24 cellular contexts compared by ENCODE assay signal in genomic region chr5:177419045-177419444, GRCh38. TPM values are rescaled to one million over a fixed set of nuclear protein-coding genes. Genes with fewer than 3 reads are reported as not detected.
DNase-seq lines count a peak whose midpoint lies in the region; ATAC-seq and TF ChIP-seq lines count a peak whose summit lies in the region.
"Had no signal": no experiment of that assay in that cellular context is flagged by ENCODE, and none has a peak within 500 bp of the region (broad histone marks: within the 10 kb centered on the region; RNA-seq: fewer than 3 reads in every experiment).

No MANE protein-coding gene starts in this region.

- H3F3A ChIP-seq in GM23248 (ENCODE audit: insufficient read depth) = no peaks in the 10 kb centered on the region

- H3K27ac ChIP-seq in GM23248 (no peak overlapping the region), fibroblast of lung (ENCODE audit: insufficient read depth, low read length) (no peak overlapping the region), osteoblast (ENCODE audit: low read depth, low read length) (no peak overlapping the region), uterus (no peak overlapping the region)
- H3K27ac ChIP-seq: psoas muscle, thyroid gland had no signal

- no peaks in the 10 kb centered on the region for H3K79me2 ChIP-seq in GM23248 (ENCODE audit: insufficient read depth)
- H3K79me2 ChIP-seq in fibroblast of lung (ENCODE audit: control insufficient read depth, insufficient read depth, low read length) = no peaks in the 10 kb centered on the region
- H3K79me2 ChIP-seq in osteoblast (ENCODE audit: insufficient read depth, low read length) = no peaks in the 10 kb centered on the region

- 96 to 97% methylated on average over 3 of the region's 3 CpGs for WGBS in GM23248 (ENCODE audit: low coverage in 1 of 2, low lambda C conversion rate in 2 of 2, missing lambda C conversion rate in 2 of 2), 2 experiments

- no peaks in the 10 kb centered on the region for H3K9me2 ChIP-seq in GM23248 (ENCODE audit: insufficient read depth)

- H3K4me3 ChIP-seq in GM23248 = no peak overlapping the region
- H3K4me3 ChIP-seq in fibroblast of lung (replicated peaks in 1 of 4; ENCODE audit: control extremely low read depth in 1 of 4, insufficient read depth in 1 of 4, low read depth in 3 of 4, low read length in 4 of 4) = no peak overlapping the region
- H3K4me3 ChIP-seq in osteoblast (ENCODE audit: insufficient read depth, low read length) = no peak overlapping the region
- H3K4me3 ChIP-seq in uterus = no peak overlapping the region
- H3K4me3 ChIP-seq: psoas muscle, thyroid gland had no signal

- ATAC-seq in left colon = no peak
- ATAC-seq: activated CD8-positive, alpha-beta memory T cell treated with anti-CD3 and anti-CD28 coated beads, Interleukin-2, amount 10 ng/mL, durations not matched to agents 7 days and 5 days; psoas muscle; stimulated activated memory B cell treated with anti-CD40 and anti-IgM and Interleukin-4, amounts not matched to agents 10 μg/mL and 1 μg/mL and 100 μg/mL, for 72 hours had no signal

- no peaks in the 10 kb centered on the region for H3K36me3 ChIP-seq in GM23248 (ENCODE audit: low read depth)
- H3K36me3 ChIP-seq in fibroblast of lung (ENCODE audit: control insufficient read depth, insufficient read depth, low read length) = no peaks in the 10 kb centered on the region
- H3K36me3 ChIP-seq in osteoblast (ENCODE audit: insufficient read depth, low read length) = no peaks in the 10 kb centered on the region
- no peaks in the 10 kb centered on the region for H3K36me3 ChIP-seq in uterus
- H3K36me3 ChIP-seq: thyroid gland had no signal

- no peak for TF ChIP-seq POLR2A in uterus (IDR thresholded peaks at IDR 0.05)

- H3K4me2 ChIP-seq in GM23248 (ENCODE audit: unreplicated experiment) (no peak overlapping the region), fibroblast of lung (ENCODE audit: extremely low read depth, insufficient read depth, low read length) (no peak overlapping the region), osteoblast (ENCODE audit: insufficient read depth, low read length) (no peak overlapping the region)

- H4K20me1 ChIP-seq in GM23248 (ENCODE audit: insufficient read depth) (no peaks in the 10 kb centered on the region), fibroblast of lung (ENCODE audit: control insufficient read depth, extremely low read depth, insufficient read depth, low read length) (no peaks in the 10 kb centered on the region), osteoblast (ENCODE audit: insufficient read depth, low read length) (no peaks in the 10 kb centered on the region)

- H3K27me3 ChIP-seq in GM23248 (replicated peaks; ENCODE audit: insufficient read depth) (no peaks in the 10 kb centered on the region), fibroblast of lung (ENCODE audit: control insufficient read depth, insufficient read depth, low read length) (peaks cover 2% of the 10 kb centered on the region), osteoblast (ENCODE audit: insufficient read depth, low read length) (peaks cover 10% of the 10 kb centered on the region), uterus (no peaks in the 10 kb centered on the region)
- H3K27me3 ChIP-seq: thyroid gland had no signal

- DNase-seq in GM23248 (peak; percentile 46), NCI-H226 (peak; percentile 59), fibroblast of lung (ENCODE audit: low read depth in 2 of 2) (peak; percentile 37 to 89), osteoblast (ENCODE audit: insufficient read length, low spot score, missing footprints) (peak; percentile 46), GM03348 (ENCODE audit: low spot score) (no peak), left colon (no peak), uterus (no peak)
- DNase-seq: activated CD4-positive, CD25-positive, alpha-beta regulatory T cell; activated CD8-positive, alpha-beta memory T cell treated with anti-CD3 and anti-CD28 coated beads, Interleukin-2, amount 10 ng/mL, durations not matched to agents 7 days and 5 days; amygdala; CD4-positive, CD25-positive, alpha-beta regulatory T cell; DMS53; immature natural killer cell; MM.1S; NCI-H2029 treated with DMSO at 0.1 percent for 48 hours; NCI-H510A treated with DMSO at 0.1 percent for 48 hours; psoas muscle; Right ventricle myocardium superior; thyroid gland had no signal

- H3K4me1 ChIP-seq in GM23248 (ENCODE audit: insufficient read depth) (no peaks in the 10 kb centered on the region), fibroblast of lung (ENCODE audit: control insufficient read depth, extremely low read depth, insufficient read depth, low read length) (no peaks in the 10 kb centered on the region), osteoblast (ENCODE audit: insufficient read depth, low read length) (no peaks in the 10 kb centered on the region), uterus (no peaks in the 10 kb centered on the region)
- H3K4me1 ChIP-seq: psoas muscle, thyroid gland had no signal

- in situ Hi-C loops in GM23248 (cut with MboI) = no loop called here

- TF ChIP-seq CTCF in fibroblast of lung (conservative IDR thresholded peaks at IDR 0.05 in 1 of 2, IDR thresholded peaks at IDR 0.05 in 1 of 2; ENCODE audit: low read depth in 1 of 2, low read length in 2 of 2) = no peak
- TF ChIP-seq CTCF in osteoblast (IDR thresholded peaks at IDR 0.05; ENCODE audit: extremely low read depth, low read depth, low read length) = no peak
- TF ChIP-seq CTCF in uterus (IDR thresholded peaks at IDR 0.05) = no peak

- intact Hi-C loops in left colon (cut with DNase I, micrococcal nuclease) = no loop called here
- intact Hi-C loops in uterus (cut with DNase I; ENCODE audit: low total_unique reads) = no loop called here

- H3K9ac ChIP-seq in GM23248 = no peak overlapping the region
- no peak overlapping the region for H3K9ac ChIP-seq in fibroblast of lung (ENCODE audit: insufficient read depth, low read length)

- H3K9me3 ChIP-seq in GM23248 (ENCODE audit: low read depth) (no peaks in the 10 kb centered on the region), fibroblast of lung (ENCODE audit: control insufficient read depth, insufficient read depth, low read depth, low read length) (no peaks in the 10 kb centered on the region), osteoblast (ENCODE audit: low read depth, low read length) (no peaks in the 10 kb centered on the region), uterus (no peaks in the 10 kb centered on the region)
- H3K9me3 ChIP-seq: psoas muscle, thyroid gland had no signal

- H2AFZ ChIP-seq in GM23248 (no peak overlapping the region), fibroblast of lung (ENCODE audit: low read length) (no peak overlapping the region), osteoblast (ENCODE audit: low read length) (no peak overlapping the region)

RNA-seq across cellular contexts. Expression of gene GRK6, which starts 7.4 kb away (rescaled TPM):
- total RNA-seq in GM23248 (2014; rRNA removed; shearing (Covaris generic)) = 17.3 and 30.4 TPM in 2 replicates
- polyA plus RNA-seq in GM23248 (2016; fragmentation: Nextera tagmentation; extraction: Ambion mirVana) (7.7 and 13.5 TPM in 2 replicates), fibroblast of lung (15.8 and 23.4 TPM in 2 replicates)
- total RNA-seq in fibroblast of lung (13.1 and 15.0 TPM in 2 replicates), osteoblast (18.3 and 19.2 TPM in 2 replicates), left colon (10 to 100 TPM; 34.6 to 43.5 TPM), uterus (10 to 100 TPM; 16.4 to 29.8 (median 20.9) TPM)
- polyA plus RNA-seq in fibroblast of lung (2012) = 16.0 and 28.2 TPM in 2 replicates
- 9.2 and 18.0 TPM in 2 replicates for polyA minus RNA-seq in fibroblast of lung (ENCODE audit: low replicate concordance)

RNA-seq across cellular contexts. Expression of gene F12, which starts 9.7 kb away (rescaled TPM):
- total RNA-seq in GM23248 (2014; rRNA removed; shearing (Covaris generic)) = 0.43 and 1.3 TPM in 2 replicates
- polyA plus RNA-seq in GM23248 (2016; fragmentation: Nextera tagmentation; extraction: Ambion mirVana) (1.2 and 1.8 TPM in 2 replicates), fibroblast of lung (0.10 and 0.19 TPM in 2 replicates)
- total RNA-seq in fibroblast of lung (under 0.01 and 0.50 TPM in 2 replicates), osteoblast (not detected in 2 replicates), left colon (10 to 100 TPM in 1 of 2 donors, 1 to 10 TPM in 1; 9.0 to 11.3 TPM), uterus (1 to 10 TPM in 1 of 4 donors, not detected in 3; 7.6 TPM)
- polyA plus RNA-seq in fibroblast of lung (2012) = 0.35 and 0.46 TPM in 2 replicates
- not detected in 2 replicates for polyA minus RNA-seq in fibroblast of lung (ENCODE audit: low replicate concordance)
- total RNA-seq: Right ventricle myocardium superior had no signal

RNA-seq across cellular contexts. Expression of gene PFN3, which starts 18.6 kb away (rescaled TPM):
- total RNA-seq in GM23248 (2014; rRNA removed; shearing (Covaris generic)) = not detected in 2 replicates
- polyA plus RNA-seq in GM23248 (2016; fragmentation: Nextera tagmentation; extraction: Ambion mirVana) (not detected in 2 replicates), fibroblast of lung (not detected in 2 replicates)
- total RNA-seq in fibroblast of lung (not detected in 2 replicates), osteoblast (not detected in 2 replicates), left colon (not detected), uterus (not detected)
- polyA plus RNA-seq in fibroblast of lung (2012) = not detected in 2 replicates
- not detected in 2 replicates for polyA minus RNA-seq in fibroblast of lung (ENCODE audit: low replicate concordance)
- total RNA-seq: activated CD8-positive, alpha-beta memory T cell treated with anti-CD3 and anti-CD28 coated beads, Interleukin-2, amount 10 ng/mL, durations not matched to agents 7 days and 5 days; CD4-positive, CD25-positive, alpha-beta regulatory T cell; endothelial cell of umbilical vein; H1; HT1080; psoas muscle; Right ventricle myocardium superior; T-helper 2 cell treated with Interferon-gamma antibody and Interleukin-4, amounts not matched to agents 100 ng/mL and 5 ng/mL, for 36 hours; thyroid gland had no signal
- polyA plus RNA-seq: CD4-positive, CD25-positive, alpha-beta regulatory T cell; endothelial cell of umbilical vein; H1; immature natural killer cell; psoas muscle had no signal

RNA-seq across cellular contexts. Expression of gene PRR7, which starts 27.6 kb away (rescaled TPM):
- total RNA-seq in GM23248 (2014; rRNA removed; shearing (Covaris generic)) = 23.9 and 24.8 TPM in 2 replicates
- polyA plus RNA-seq in GM23248 (2016; fragmentation: Nextera tagmentation; extraction: Ambion mirVana) (10.5 and 11.1 TPM in 2 replicates), fibroblast of lung (1.6 TPM in 2 replicates)
- total RNA-seq in fibroblast of lung (2.1 and 2.3 TPM in 2 replicates), osteoblast (10.0 and 12.7 TPM in 2 replicates), left colon (1 to 10 TPM; 1.6 to 2.2 TPM), uterus (1 to 10 TPM in 2 of 4 donors, not detected in 2; 1.9 to 3.0 TPM)
- polyA plus RNA-seq in fibroblast of lung (2012) = 3.1 and 5.9 TPM in 2 replicates
- polyA minus RNA-seq in fibroblast of lung (ENCODE audit: low replicate concordance) = 0.78 and 1.9 TPM in 2 replicates

RNA-seq across cellular contexts. Expression of gene SLC34A1, which starts 34.8 kb away (rescaled TPM):
- not detected in 2 replicates for total RNA-seq in GM23248 (2014; rRNA removed; shearing (Covaris generic))
- polyA plus RNA-seq in GM23248 (2016; fragmentation: Nextera tagmentation; extraction: Ambion mirVana) = not detected in 2 replicates
- not detected in 2 replicates for total RNA-seq in fibroblast of lung
- polyA plus RNA-seq in fibroblast of lung = not detected in 2 replicates
- polyA plus RNA-seq in fibroblast of lung (2012) = not detected in 2 replicates
- not detected in 2 replicates for polyA minus RNA-seq in fibroblast of lung (ENCODE audit: low replicate concordance)
- not detected in 2 replicates for total RNA-seq in osteoblast
- not detected for total RNA-seq in left colon
- total RNA-seq in uterus = not detected
- total RNA-seq: endothelial cell of umbilical vein, H1, psoas muscle, Right ventricle myocardium superior, thyroid gland had no signal
- polyA plus RNA-seq: CD4-positive, CD25-positive, alpha-beta regulatory T cell; endothelial cell of umbilical vein; H1; psoas muscle had no signal

Comparison
In these comparisons a context has a peak if more than half of its experiments do, and no peak if none do; other contexts are left out.
1. DNase-seq: peak in GM23248 (single experiment), NCI-H226 (single experiment), fibroblast of lung (2 of 2) and osteoblast (single experiment); none in GM03348 (single experiment), left colon (0 of 2) and uterus (0 of 2).